In the genomic region with DNA sequence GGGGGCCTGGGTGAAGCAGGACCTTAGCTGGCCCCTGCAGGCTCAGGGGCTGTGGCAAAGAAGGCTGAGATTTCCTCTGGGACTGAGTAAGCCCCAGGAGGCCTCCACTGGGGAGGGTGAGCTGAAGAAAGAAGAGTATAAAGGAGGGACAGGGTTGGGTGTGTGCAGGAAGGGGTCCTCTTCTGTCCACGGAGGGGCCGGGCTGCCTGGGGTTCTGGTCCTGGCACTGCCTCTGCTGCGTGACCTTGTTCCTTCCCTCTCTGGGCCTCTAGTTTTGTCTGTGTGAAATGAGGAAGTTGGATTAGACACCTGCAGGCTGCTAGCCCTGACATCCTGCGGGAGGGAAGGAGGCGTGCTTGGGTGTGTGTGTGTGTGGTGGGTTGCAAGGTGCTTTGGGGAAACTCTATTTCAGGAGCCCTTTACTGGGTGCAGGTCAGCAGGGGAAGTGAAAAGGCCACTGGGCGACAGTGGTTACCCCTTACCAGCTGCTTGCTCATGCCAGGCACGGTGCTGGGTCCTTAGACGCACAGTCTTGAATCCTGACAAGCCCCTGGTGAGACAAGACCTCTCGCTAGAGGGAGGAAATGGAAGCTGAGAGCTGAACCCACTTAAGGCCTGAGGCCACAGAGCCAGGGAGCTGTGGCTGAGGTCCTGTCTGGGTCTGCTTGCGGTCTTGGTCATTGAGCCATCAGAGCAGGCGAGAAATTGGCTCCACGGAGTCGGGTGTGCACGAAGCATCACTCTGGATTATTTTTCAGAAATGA, we compare ENCODE assay signal across 8 cellular contexts.
DNase-seq lines count a peak whose midpoint lies in the region; ATAC-seq, FAIRE-seq and TF ChIP-seq lines count a peak whose summit lies in the region.

No MANE protein-coding gene starts in this region.

- no peaks in the 10 kb centered on the region for H3K27me3 ChIP-seq in left ventricle myocardium inferior (ENCODE audit: low read depth)

- peaks cover 11% of the 10 kb centered on the region for H3K4me1 ChIP-seq in HEK293 (ENCODE audit: control insufficient read depth, insufficient read depth, low read length)
- peaks cover 56% of the 10 kb centered on the region for H3K4me1 ChIP-seq in left ventricle myocardium inferior

- TF ChIP-seq CTCF in HEK293 (tag by site-specific recombination; IDR thresholded peaks at IDR 0.05) (no peak), left ventricle myocardium inferior (IDR thresholded peaks at IDR 0.05; ENCODE audit: borderline replicate concordance) (no peak)

- CTCF ChIA-PET in HEK293 (lab: Yijun Ruan, JAX), result interaction anchor here (0.9 to 2.0 kb wide), 2 partner anchors 154 to 174 kb away, joined by 4 to 12 read pairs; no protein-coding TSS in a partner anchor

- POLR2A ChIA-PET in HEK293 (lab: Yijun Ruan, JAX), result interaction anchor here (2.7 kb wide), 1 partner anchor 27 kb away, joined by 11 read pairs; no protein-coding TSS in a partner anchor

- ATAC-seq in GM18868 (IDR thresholded peaks at IDR 0.05; ENCODE audit: unreplicated experiment), result peak; percentile 63

- intact Hi-C loops in left ventricle myocardium inferior (cut with micrococcal nuclease), result no loop called here

- H3K27ac ChIP-seq in HEK293 (ENCODE audit: extremely low read depth, low read depth, low read length) (no peak overlapping the region), left ventricle myocardium inferior (replicated peaks) (peak overlapping the region; percentile 92)

- FAIRE-seq in HTR-8/SVneo (lab: Jason Lieb, UNC) (no peak), urothelium cell line (lab: Jason Lieb, UNC) (no peak)

- H3K36me3 ChIP-seq in HEK293 (ENCODE audit: control insufficient read depth in 2 of 2, insufficient read depth in 1 of 2, low read length in 2 of 2) (peaks cover 4 to 45% of the 10 kb centered on the region in 2 experiments; a peak in 2 of 3 replicates), left ventricle myocardium inferior (peaks cover 10% of the 10 kb centered on the region)

- DNase-seq in NAMALWA (ENCODE audit: low spot score) (peak; percentile 90), left ventricle myocardium inferior (no peak), HTR-8/SVneo (ENCODE audit: insufficient read length, low spot score) (no peak), urothelium cell line (ENCODE audit: low spot score) (no peak), NCI-H748 (lab: John Stamatoyannopoulos, UW; ENCODE audit: unreplicated experiment) (no peak)
- no peak for DNase-seq in stimulated activated CD8-positive, alpha-beta memory T cell treated with anti-CD3 and anti-CD28 coated beads, Interleukin-4, amount 100 ng/mL, for 48 hours

- H3K4me3 ChIP-seq in HEK293 (ENCODE audit: low read depth, low read length) (no peak overlapping the region), left ventricle myocardium inferior (no peak overlapping the region)

- H3K9me3 ChIP-seq in HEK293 (ENCODE audit: control insufficient read depth, insufficient read depth, low read depth, low read length) (no peaks in the 10 kb centered on the region), left ventricle myocardium inferior (replicated peaks) (no peaks in the 10 kb centered on the region)

TF ChIP-seq in HEK293, 187 proteins besides CTCF, POLR2A, EP300 and RAD21:
- no peak for TF ChIP-seq ZBTB20 (tag by site-specific recombination; IDR thresholded peaks at IDR 0.05)
- TF ChIP-seq ZNF23 (tag by site-specific recombination; IDR thresholded peaks at IDR 0.05; ENCODE audit: borderline replicate concordance), result no peak
- 0 out of 2 replicates have a peak, but pooled peaks have one; percentile 29 for TF ChIP-seq GLIS2 (tag by site-specific recombination; IDR thresholded peaks at IDR 0.05)
- TF ChIP-seq, protein P1, sequence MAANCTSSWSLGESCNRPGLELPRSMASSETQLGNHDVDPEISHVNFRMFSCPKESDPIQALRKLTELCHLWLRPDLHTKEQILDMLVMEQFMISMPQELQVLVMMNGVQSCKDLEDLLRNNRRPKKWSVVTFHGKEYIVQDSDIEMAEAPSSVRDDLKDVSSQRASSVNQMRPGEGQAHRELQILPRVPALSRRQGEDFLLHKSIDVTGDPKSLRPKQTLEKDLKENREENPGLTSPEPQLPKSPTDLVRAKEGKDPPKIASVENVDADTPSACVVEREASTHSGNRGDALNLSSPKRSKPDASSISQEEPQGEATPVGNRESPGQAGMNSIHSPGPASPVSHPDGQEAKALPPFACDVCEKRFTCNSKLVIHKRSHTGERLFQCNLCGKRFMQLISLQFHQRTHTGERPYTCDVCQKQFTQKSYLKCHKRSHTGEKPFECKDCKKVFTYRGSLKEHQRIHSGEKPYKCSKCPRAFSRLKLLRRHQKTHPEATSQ (tag by site-specific recombination; IDR thresholded peaks at IDR 0.05), result no peak
- TF ChIP-seq ZNF777 (tag by site-specific recombination; IDR thresholded peaks at IDR 0.05; ENCODE audit: borderline replicate concordance), result no peak
- no peak for TF ChIP-seq ZNF785 (tag by site-specific recombination; IDR thresholded peaks at IDR 0.05)
- TF ChIP-seq ZNF423 (tag by site-specific recombination; IDR thresholded peaks at IDR 0.05), result no peak
- TF ChIP-seq ZNF558 (tag by site-specific recombination; IDR thresholded peaks at IDR 0.05), result no peak
- no peak for TF ChIP-seq ZFP3 (tag by site-specific recombination; IDR thresholded peaks at IDR 0.05; ENCODE audit: low read depth)
- no peak for TF ChIP-seq ZNF140 (tag by site-specific recombination; IDR thresholded peaks at IDR 0.05)
- no peak for TF ChIP-seq KLF1 (tag by site-specific recombination; IDR thresholded peaks at IDR 0.05)
- peak; percentile 79 for TF ChIP-seq ZIC2 (tag by site-specific recombination; IDR thresholded peaks at IDR 0.05)
- TF ChIP-seq, protein P2, sequence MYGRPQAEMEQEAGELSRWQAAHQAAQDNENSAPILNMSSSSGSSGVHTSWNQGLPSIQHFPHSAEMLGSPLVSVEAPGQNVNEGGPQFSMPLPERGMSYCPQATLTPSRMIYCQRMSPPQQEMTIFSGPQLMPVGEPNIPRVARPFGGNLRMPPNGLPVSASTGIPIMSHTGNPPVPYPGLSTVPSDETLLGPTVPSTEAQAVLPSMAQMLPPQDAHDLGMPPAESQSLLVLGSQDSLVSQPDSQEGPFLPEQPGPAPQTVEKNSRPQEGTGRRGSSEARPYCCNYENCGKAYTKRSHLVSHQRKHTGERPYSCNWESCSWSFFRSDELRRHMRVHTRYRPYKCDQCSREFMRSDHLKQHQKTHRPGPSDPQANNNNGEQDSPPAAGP (tag by site-specific recombination; IDR thresholded peaks at IDR 0.05), result no peak
- TF ChIP-seq, protein P3, sequence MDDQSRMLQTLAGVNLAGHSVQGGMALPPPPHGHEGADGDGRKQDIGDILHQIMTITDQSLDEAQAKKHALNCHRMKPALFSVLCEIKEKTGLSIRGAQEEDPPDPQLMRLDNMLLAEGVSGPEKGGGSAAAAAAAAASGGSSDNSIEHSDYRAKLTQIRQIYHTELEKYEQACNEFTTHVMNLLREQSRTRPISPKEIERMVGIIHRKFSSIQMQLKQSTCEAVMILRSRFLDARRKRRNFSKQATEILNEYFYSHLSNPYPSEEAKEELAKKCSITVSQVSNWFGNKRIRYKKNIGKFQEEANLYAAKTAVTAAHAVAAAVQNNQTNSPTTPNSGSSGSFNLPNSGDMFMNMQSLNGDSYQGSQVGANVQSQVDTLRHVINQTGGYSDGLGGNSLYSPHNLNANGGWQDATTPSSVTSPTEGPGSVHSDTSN (CRISPR knock-in tag; IDR thresholded peaks at IDR 0.05), result no peak
- TF ChIP-seq GLIS1 (tag by site-specific recombination; IDR thresholded peaks at IDR 0.05), result peak; percentile 79
- TF ChIP-seq BCL11B (tag by site-specific recombination; IDR thresholded peaks at IDR 0.05; ENCODE audit: low read depth), result no peak
- 0 out of 2 replicates have a peak, but pooled peaks have one; percentile 22 for TF ChIP-seq ZBTB17 (tag by site-specific recombination; IDR thresholded peaks at IDR 0.05)
- no peak for TF ChIP-seq ZNF701 (tag by site-specific recombination; IDR thresholded peaks at IDR 0.05)
